Comparison of ENCODE assay signal across 15 cellular contexts in the genomic region with DNA sequence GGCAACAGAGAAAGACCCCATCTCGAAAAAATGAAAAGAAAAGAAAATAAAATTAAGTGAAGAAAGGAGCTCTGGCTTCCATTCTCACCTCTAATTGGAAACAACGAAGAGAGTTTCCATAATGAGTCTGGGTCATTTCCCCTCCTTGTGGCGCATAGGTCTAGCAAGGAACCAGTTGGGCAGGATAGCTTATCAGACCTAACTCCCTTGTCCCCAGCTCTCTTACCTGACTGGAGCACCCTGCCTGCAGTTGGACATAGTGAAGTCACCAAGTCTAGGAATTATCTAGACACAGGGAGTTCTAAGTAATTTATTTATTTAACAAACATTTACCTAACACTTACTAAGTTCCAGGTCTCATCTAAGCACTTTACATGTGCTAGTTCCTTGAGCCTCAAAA.
"Had no signal": no experiment of that assay in that cellular context is flagged by ENCODE, and none has a peak within 500 bp of the region (broad histone marks: within the 10 kb centered on the region; RNA-seq: fewer than 3 reads in every experiment).

No MANE protein-coding gene starts in this region.

- H3K4me1 ChIP-seq: foreskin keratinocyte had no signal

- ATAC-seq: foreskin keratinocyte, left cardiac atrium, left ventricle myocardium superior had no signal

- H3K4me3 ChIP-seq: coronary artery, right atrium auricular region, tibial artery had no signal

- H3K9me3 ChIP-seq: right atrium auricular region, tibial artery had no signal

- H3K27me3 ChIP-seq: right atrium auricular region, tibial artery had no signal

- H3K36me3 ChIP-seq: right atrium auricular region, tibial artery had no signal

- DNase-seq: effector CD4-positive, alpha-beta T cell; endodermal cell; erythroblast; foreskin keratinocyte; kidney; left cardiac atrium; left ventricle myocardium superior; mesendoderm; naive B cell; small intestine; stimulated activated CD4-positive, alpha-beta T cell treated with anti-CD3 and anti-CD28 coated beads, Interleukin-2, amount 100 ng/mL, for 48 hours; stimulated activated naive CD4-positive, alpha-beta T cell treated with Interleukin-2 at 50 U/mL for 16 hours; tibial artery had no signal

- H3K27ac ChIP-seq: coronary artery, foreskin keratinocyte, right atrium auricular region, tibial artery had no signal
